Comparison of ENCODE assay signal across 1 cellular context in the genomic region with DNA sequence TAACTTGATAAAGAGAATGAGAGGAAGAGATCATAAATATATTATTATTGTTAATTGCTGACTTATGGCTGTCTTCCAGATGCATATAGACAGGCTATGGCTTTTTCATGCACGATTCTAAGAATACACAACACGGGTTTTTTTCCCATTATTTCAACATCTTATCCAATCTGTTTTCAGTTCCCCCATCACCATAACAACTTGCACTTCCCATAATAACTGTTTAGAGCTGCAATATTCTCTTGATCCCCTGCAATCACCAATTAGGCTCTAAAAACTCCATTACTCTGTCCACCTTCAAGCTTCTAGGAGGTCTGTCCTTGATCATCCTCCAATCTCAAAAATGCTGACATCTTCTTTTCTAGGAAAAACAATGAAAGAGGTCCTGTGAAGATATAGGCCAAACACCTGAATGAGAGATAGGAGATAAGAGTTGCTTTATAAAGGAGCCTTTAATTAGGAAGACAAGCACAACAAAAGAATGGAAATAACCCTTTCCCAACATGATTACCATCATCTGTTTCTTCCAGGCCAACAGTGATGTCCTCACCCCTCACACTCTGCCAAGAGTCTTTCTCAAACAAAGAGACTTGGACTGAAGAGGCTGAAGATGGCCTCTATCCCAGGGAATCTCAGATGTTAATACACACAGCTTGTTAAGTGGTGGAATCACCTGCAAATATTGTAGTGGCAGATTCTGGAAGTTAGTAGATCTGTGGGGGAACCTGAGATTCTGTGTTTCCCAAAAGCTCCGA.
TF ChIP-seq lines count a peak whose summit lies in the region.

No MANE protein-coding gene starts in this region.

TF ChIP-seq in HepG2, 621 proteins besides CTCF, POLR2A, EP300 and RAD21:
- TF ChIP-seq MAFF (IDR thresholded peaks at IDR 0.05; ENCODE audit: low read depth, low read length) (peak; percentile 83), MAFK (conservative IDR thresholded peaks at IDR 0.05 in 1 of 2, IDR thresholded peaks at IDR 0.05 in 1 of 2; ENCODE audit: low read length in 2 of 2) (peak; percentile 83 to 90), KDM1A (CRISPR knock-in tag; IDR thresholded peaks at IDR 0.05) (no peak)
